In genomic region chr6:118896339-118897136, GRCh38 we compare ENCODE assay signal across 8 cellular contexts. TPM values are rescaled to one million over a fixed set of nuclear protein-coding genes. Genes with fewer than 3 reads are reported as not detected.
DNase-seq lines count a peak whose midpoint lies in the region; ATAC-seq and TF ChIP-seq lines count a peak whose summit lies in the region.

No MANE protein-coding gene starts in this region.

- peak overlapping the region; percentile 11 for H2AFZ ChIP-seq in smooth muscle cell (ENCODE audit: low read depth)

- no peaks in the 10 kb centered on the region for H3K9me3 ChIP-seq in smooth muscle cell (replicated peaks; ENCODE audit: low read depth)

- peaks cover 38% of the 10 kb centered on the region for H3K4me1 ChIP-seq in smooth muscle cell (ENCODE audit: low read depth)

- H3K4me3 ChIP-seq in smooth muscle cell = peak overlapping the region; percentile 89

- peak; percentile 37 for TF ChIP-seq CTCF in smooth muscle cell (IDR thresholded peaks at IDR 0.05; ENCODE audit: borderline replicate concordance, insufficient read depth, poor library complexity, severe bottlenecking)

- H3K4me2 ChIP-seq in smooth muscle cell = peak overlapping the region; percentile 99

- H3K27me3 ChIP-seq in smooth muscle cell (ENCODE audit: low read depth) = no peaks in the 10 kb centered on the region

- H3K36me3 ChIP-seq in smooth muscle cell (ENCODE audit: low read depth) = no peaks in the 10 kb centered on the region

- peak overlapping the region; percentile 84 for H3K9ac ChIP-seq in smooth muscle cell (ENCODE audit: low read depth)

- peak overlapping the region; percentile 87 for H3K27ac ChIP-seq in smooth muscle cell (ENCODE audit: low read depth)
- no peak overlapping the region for H3K27ac ChIP-seq in caudate nucleus (ENCODE audit: low read depth, low read length)

- WGBS in smooth muscle cell (ENCODE audit: low lambda C conversion rate) = 61% methylated on average over 5 of the region's 5 CpGs

- H3K79me2 ChIP-seq in smooth muscle cell (ENCODE audit: low read depth) = peaks cover 70% of the 10 kb centered on the region

- peaks cover 11% of the 10 kb centered on the region for H3F3A ChIP-seq in smooth muscle cell (ENCODE audit: low read depth)

- peak; percentile 65 for DNase-seq in NCI-H2171 treated with DMSO at 0.1 percent for 48 hours (lab: John Stamatoyannopoulos, UW)
- no peak for DNase-seq in NCI-H2171 (lab: John Stamatoyannopoulos, UW)
- DNase-seq in Kasumi-1 (lab: John Stamatoyannopoulos, UW) = peak; percentile 76 to 84
- DNase-seq in SKM-1 treated with dmso at 0.1 percent for 144 hours (lab: John Stamatoyannopoulos, UW; ENCODE audit: unreplicated experiment) = peak; percentile 67
- DNase-seq in fibroblast of gingiva (ENCODE audit: low read depth) = peak; percentile 49
- no peak for DNase-seq in smooth muscle cell (lab: John Stamatoyannopoulos, UW; ENCODE audit: unreplicated experiment)
- DNase-seq in caudate nucleus (lab: John Stamatoyannopoulos, UW) = no peak

- peak; percentile 12 for ATAC-seq in GM21423 (IDR thresholded peaks at IDR 0.05; ENCODE audit: unreplicated experiment)

- H4K20me1 ChIP-seq in smooth muscle cell (ENCODE audit: low read depth) = peaks cover 30% of the 10 kb centered on the region

RNA-seq across cellular contexts. Expression of gene ASF1A, which starts 2.6 kb away (rescaled TPM):
- 33.4 and 35.2 TPM in 2 replicates for total RNA-seq in smooth muscle cell
- 34.6 and 38.8 TPM in 2 replicates for polyA plus RNA-seq in smooth muscle cell

RNA-seq across cellular contexts. Expression of gene MCM9, which starts 38.4 kb away (rescaled TPM):
- total RNA-seq in smooth muscle cell = 3.9 and 7.8 TPM in 2 replicates
- 3.8 and 8.1 TPM in 2 replicates for polyA plus RNA-seq in smooth muscle cell

Comparison
In these comparisons a context has a peak if more than half of its experiments do, and no peak if none do; other contexts are left out.
1. DNase-seq: peak in NCI-H2171 treated with DMSO at 0.1 percent for 48 hours (single experiment), Kasumi-1 (2 of 2), SKM-1 treated with dmso at 0.1 percent for 144 hours (single experiment) and fibroblast of gingiva (single experiment); none in NCI-H2171 (single experiment), smooth muscle cell (single experiment) and caudate nucleus (0 of 61).